In genomic region chr13:102825921-102826706, GRCh38 we compare ENCODE assay signal across 1 cellular context.
TF ChIP-seq lines count a peak whose summit lies in the region.

No MANE protein-coding gene starts in this region.

TF ChIP-seq in WTC11, 78 proteins besides CTCF, POLR2A, EP300 and RAD21 (continued from another document):
- TF ChIP-seq ARID4B (CRISPR knock-in tag; IDR thresholded peaks at IDR 0.05; ENCODE audit: borderline replicate concordance) (no peak), ZMAT4 (CRISPR knock-in tag; IDR thresholded peaks at IDR 0.05) (no peak), KAT7 (CRISPR knock-in tag; IDR thresholded peaks at IDR 0.05; ENCODE audit: borderline replicate concordance) (no peak), ZNF232 (CRISPR knock-in tag; IDR thresholded peaks at IDR 0.05) (no peak), SP1 (CRISPR knock-in tag; conservative IDR thresholded peaks at IDR 0.05) (no peak), MAX (CRISPR knock-in tag; IDR thresholded peaks at IDR 0.05) (no peak), FOXP4 (CRISPR knock-in tag; IDR thresholded peaks at IDR 0.05) (no peak)
